14 cellular contexts compared by ENCODE assay signal in genomic region chr5:128426090-128426534, GRCh38.
A peak's percentile ranks its signal among the peaks of the same experiment; 100 is the strongest.
DNase-seq lines count a peak whose midpoint lies in the region; ATAC-seq and TF ChIP-seq lines count a peak whose summit lies in the region.
"Had no signal": no experiment of that assay in that cellular context is flagged by ENCODE, and none has a peak within 500 bp of the region (broad histone marks: within the 10 kb centered on the region; RNA-seq: fewer than 3 reads in every experiment).

No MANE protein-coding gene starts in this region.

- H3K27me3 Mint-ChIP-seq in nephron (ENCODE audit: low read depth) = peaks cover 3% of the 10 kb centered on the region
- H3K27me3 Mint-ChIP-seq: activated B cell treated with CpG ODN at 0.5 μM for 24 hours; stimulated activated naive CD8-positive, alpha-beta T cell treated with anti-CD3 and anti-CD28 coated beads, Interleukin-15, Interleukin-2, amounts not matched to agents 100 ng/mL and 50 ng/mL, for 24 hours had no signal

- no peaks in the 10 kb centered on the region for H3K9me3 Mint-ChIP-seq in nephron
- H3K9me3 Mint-ChIP-seq: activated B cell treated with CpG ODN at 0.5 μM for 24 hours; activated T-helper 2 cell treated with anti-CD3 and anti-CD28 coated beads, Interferon-gamma antibody, Interleukin-2, Interleukin-4, amounts not matched to agents 10 μg/mL and 5 μg/mL and 100 μg/mL, durations not matched to agents 14 hours and 24 hours and 36 hours had no signal

- peaks cover 29% of the 10 kb centered on the region for H3K4me1 Mint-ChIP-seq in nephron
- H3K4me1 Mint-ChIP-seq: activated B cell treated with CpG ODN at 0.5 μM for 24 hours had no signal

- H3K27ac Mint-ChIP-seq in nephron = peak overlapping the region; percentile 61 to 86 (median 72)
- H3K27ac Mint-ChIP-seq: activated B cell treated with CpG ODN at 0.5 μM for 24 hours; activated T-helper 2 cell treated with anti-CD3 and anti-CD28 coated beads, Interferon-gamma antibody, Interleukin-2, Interleukin-4, amounts not matched to agents 10 μg/mL and 5 μg/mL and 100 μg/mL, durations not matched to agents 14 hours and 24 hours and 36 hours; stimulated activated naive CD8-positive, alpha-beta T cell treated with anti-CD3 and anti-CD28 coated beads, Interleukin-15, Interleukin-2, amounts not matched to agents 100 ng/mL and 50 ng/mL, for 24 hours had no signal

- DNase-seq in NCI-H2196 treated with DMSO at 0.1 percent for 48 hours (lab: John Stamatoyannopoulos, UW; ENCODE audit: unreplicated experiment) (no peak), NCI-H1694 treated with DMSO at 0.1 percent for 48 hours (lab: John Stamatoyannopoulos, UW) (no peak), A172 (ENCODE audit: low spot score) (no peak), GM20000 (ENCODE audit: low spot score) (no peak)
- DNase-seq: activated B cell treated with CpG ODN at 0.5 μM for 24 hours, kidney glomerular epithelial cell, NCI-H2029 had no signal

- peaks cover 17% of the 10 kb centered on the region for H3K36me3 Mint-ChIP-seq in nephron (ENCODE audit: low read depth)

- no peak overlapping the region for H3K4me3 Mint-ChIP-seq in nephron
- H3K4me3 Mint-ChIP-seq: activated B cell treated with CpG ODN at 0.5 μM for 24 hours; stimulated activated naive CD8-positive, alpha-beta T cell treated with anti-CD3 and anti-CD28 coated beads, Interleukin-15, Interleukin-2, amounts not matched to agents 100 ng/mL and 50 ng/mL, for 24 hours had no signal

- ATAC-seq in GM19043 (IDR thresholded peaks at IDR 0.05; ENCODE audit: low read depth, unreplicated experiment) (peak; percentile 95), HG02571 (IDR thresholded peaks at IDR 0.05; ENCODE audit: unreplicated experiment) (peak; percentile 97), HG03342 (IDR thresholded peaks at IDR 0.05; ENCODE audit: unreplicated experiment) (peak; percentile 95)
- ATAC-seq: Right ventricle myocardium inferior had no signal

- TF ChIP-seq CTCF in nephron (IDR thresholded peaks at IDR 0.05; ENCODE audit: unreplicated experiment in 3 of 3) (no peak), GM20000 (IDR thresholded peaks at IDR 0.05; ENCODE audit: extremely low read depth, missing control alignments) (no peak)
